Comparison of ENCODE assay signal across 17 cellular contexts in the genomic region with DNA sequence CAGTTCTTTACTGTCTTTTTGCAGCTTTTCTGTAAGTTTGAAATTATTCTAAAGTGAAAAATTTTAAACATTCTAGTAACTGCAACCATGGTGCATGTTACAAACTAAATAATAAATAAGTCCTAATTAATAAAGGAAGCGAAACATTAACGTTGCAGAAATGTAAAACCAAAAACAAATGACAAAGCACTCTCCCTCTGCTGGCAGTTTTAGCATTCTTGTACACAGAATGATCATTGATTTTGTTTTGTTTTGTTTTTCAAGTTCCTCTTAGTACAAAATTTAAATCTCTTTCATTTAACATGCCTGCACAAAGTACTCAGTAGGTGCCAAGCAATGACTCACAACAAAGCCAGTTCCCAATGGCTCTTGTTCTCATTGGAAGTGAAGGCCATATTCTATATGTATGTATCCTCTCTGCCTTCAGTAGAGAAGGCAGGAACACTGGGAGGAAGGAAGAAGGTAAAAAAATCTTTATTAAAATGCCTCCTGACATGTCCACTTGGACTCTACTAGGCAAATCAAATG. TPM values are rescaled to one million over a fixed set of nuclear protein-coding genes. Genes with fewer than 3 reads are reported as not detected.
DNase-seq lines count a peak whose midpoint lies in the region; ATAC-seq, FAIRE-seq and TF ChIP-seq lines count a peak whose summit lies in the region.
"Had no signal": no experiment of that assay in that cellular context is flagged by ENCODE, and none has a peak within 500 bp of the region (broad histone marks: within the 10 kb centered on the region; RNA-seq: fewer than 3 reads in every experiment).

No MANE protein-coding gene starts in this region.

- peak; percentile 20 for FAIRE-seq in pancreas (lab: Jason Lieb, UNC)
- FAIRE-seq: small intestine had no signal

- no peak for ATAC-seq in central memory CD8-positive, alpha-beta T cell (replicated peaks; ENCODE audit: extremely low read depth, poor library complexity, severe bottlenecking)
- ATAC-seq in pancreas = no peak
- ATAC-seq in HG03108 (IDR thresholded peaks at IDR 0.05; ENCODE audit: unreplicated experiment) = no peak
- no peak for ATAC-seq in HG03460 (IDR thresholded peaks at IDR 0.05; ENCODE audit: unreplicated experiment)

- H3K4me3 ChIP-seq in MG63 (no peak overlapping the region), pancreas (no peak overlapping the region)
- H3K4me3 ChIP-seq: colonic mucosa, ovary, thyroid gland had no signal

- H3K9me3 ChIP-seq in MG63 = no peaks in the 10 kb centered on the region
- no peaks in the 10 kb centered on the region for H3K9me3 ChIP-seq in pancreas
- H3K9me3 ChIP-seq: colonic mucosa, ovary, thyroid gland had no signal

- no peak overlapping the region for H3K27ac ChIP-seq in pancreas
- H3K27ac ChIP-seq: colonic mucosa, ovary, thyroid gland had no signal

- no peaks in the 10 kb centered on the region for H3K36me3 ChIP-seq in MG63
- H3K36me3 ChIP-seq in pancreas = no peaks in the 10 kb centered on the region
- H3K36me3 ChIP-seq: colonic mucosa, ovary, thyroid gland had no signal

- peaks cover 46% of the 10 kb centered on the region for H3K4me1 Mint-ChIP-seq in activated CD4-positive, alpha-beta T cell treated with anti-CD3 and anti-CD28 coated beads, Interleukin-2, amount 10 ng/mL, durations not matched to agents 24 days and 14 days
- peaks cover 44% of the 10 kb centered on the region for H3K4me1 Mint-ChIP-seq in central memory CD8-positive, alpha-beta T cell

- no peak for TF ChIP-seq CTCF in pancreas (IDR thresholded peaks at IDR 0.05)

- 45 to 60% methylated on average over 2 of the region's 2 CpGs for WGBS in pancreas, 2 donors

- DNase-seq in activated CD4-positive, alpha-beta T cell treated with anti-CD3 and anti-CD28 coated beads, Interleukin-2, amount 10 ng/mL, durations not matched to agents 24 days and 14 days = no peak
- DNase-seq in activated CD4-positive, alpha-beta T cell treated with anti-CD3 and anti-CD28 coated beads, Interleukin-2, amount 50 U/mL, for 1 hour = no peak
- DNase-seq in MG63 (peak; percentile 47), pancreas (no peak), NCI-H1105 (lab: John Stamatoyannopoulos, UW) (no peak)
- DNase-seq in central memory CD8-positive, alpha-beta T cell (ENCODE audit: low spot score in 2 of 2) = no peak
- DNase-seq: ACHN; activated CD4-positive, alpha-beta T cell treated with anti-CD3 and anti-CD28 coated beads for 1 hour; colonic mucosa; DMS153; mesendoderm; ovary; small intestine; thyroid gland had no signal

- intact Hi-C loops in activated CD4-positive, alpha-beta T cell treated with anti-CD3 and anti-CD28 coated beads, Interleukin-2, amount 10 ng/mL, durations not matched to agents 24 days and 14 days (cut with micrococcal nuclease) = no loop called here
- intact Hi-C loops in pancreas (cut with DNase I) = no loop called here

- peak overlapping the region; percentile 84 for H3K27ac Mint-ChIP-seq in activated CD4-positive, alpha-beta T cell treated with anti-CD3 and anti-CD28 coated beads, Interleukin-2, amount 10 ng/mL, durations not matched to agents 24 days and 14 days
- H3K27ac Mint-ChIP-seq in central memory CD8-positive, alpha-beta T cell (ENCODE audit: low read depth) = peak overlapping the region; percentile 74

- H3K9me3 Mint-ChIP-seq in activated CD4-positive, alpha-beta T cell treated with anti-CD3 and anti-CD28 coated beads, Interleukin-2, amount 10 ng/mL, durations not matched to agents 24 days and 14 days = no peaks in the 10 kb centered on the region
- no peaks in the 10 kb centered on the region for H3K9me3 Mint-ChIP-seq in central memory CD8-positive, alpha-beta T cell

- H3K36me3 Mint-ChIP-seq in activated CD4-positive, alpha-beta T cell treated with anti-CD3 and anti-CD28 coated beads, Interleukin-2, amount 10 ng/mL, durations not matched to agents 24 days and 14 days (ENCODE audit: low read depth) = peaks cover 4% of the 10 kb centered on the region
- peaks cover 5% of the 10 kb centered on the region for H3K36me3 Mint-ChIP-seq in central memory CD8-positive, alpha-beta T cell (ENCODE audit: insufficient read depth)

- H3K4me3 Mint-ChIP-seq in activated CD4-positive, alpha-beta T cell treated with anti-CD3 and anti-CD28 coated beads, Interleukin-2, amount 10 ng/mL, durations not matched to agents 24 days and 14 days = no peak overlapping the region
- H3K4me3 Mint-ChIP-seq in central memory CD8-positive, alpha-beta T cell = no peak overlapping the region

- H3K27me3 ChIP-seq in MG63 (no peaks in the 10 kb centered on the region), pancreas (no peaks in the 10 kb centered on the region)
- H3K27me3 ChIP-seq: colonic mucosa, ovary, thyroid gland had no signal

- H3K4me1 ChIP-seq in pancreas = peaks cover 0 to 4% (median 0%) of the 10 kb centered on the region in 3 donors
- H3K4me1 ChIP-seq: colonic mucosa had no signal

- no peaks in the 10 kb centered on the region for H3K27me3 Mint-ChIP-seq in activated CD4-positive, alpha-beta T cell treated with anti-CD3 and anti-CD28 coated beads, Interleukin-2, amount 10 ng/mL, durations not matched to agents 24 days and 14 days
- H3K27me3 Mint-ChIP-seq in central memory CD8-positive, alpha-beta T cell = no peaks in the 10 kb centered on the region

RNA-seq across cellular contexts. Expression of gene TMSB4X, which starts 13.7 kb away (rescaled TPM):
- 5,263 and 5,311 TPM in 2 replicates for total RNA-seq in activated CD4-positive, alpha-beta T cell treated with anti-CD3 and anti-CD28 coated beads, Interleukin-2, amount 10 ng/mL, durations not matched to agents 24 days and 14 days
- 1,177 and 1,592 TPM in 2 replicates for total RNA-seq in MG63 (2014; rRNA removed; shearing (Covaris generic); ENCODE audit: low replicate concordance)
- 1,000 to 10,000 TPM in 2 of 6 donors, 100 to 1,000 TPM in 4; 460 to 1,697 (median 685) TPM for total RNA-seq in pancreas
- 1,000 to 10,000 TPM; 2,074 to 2,276 TPM for polyA plus RNA-seq in pancreas

RNA-seq across cellular contexts. Expression of gene TLR8, which starts 54.8 kb away (rescaled TPM):
- not detected in 2 replicates for total RNA-seq in activated CD4-positive, alpha-beta T cell treated with anti-CD3 and anti-CD28 coated beads, Interleukin-2, amount 10 ng/mL, durations not matched to agents 24 days and 14 days
- total RNA-seq in MG63 (2014; rRNA removed; shearing (Covaris generic); ENCODE audit: low replicate concordance) = not detected in 2 replicates
- 1 to 10 TPM in 2 of 6 donors, under 1 TPM in 4; 0.05 to 2.0 (median 0.47) TPM for total RNA-seq in pancreas
- under 1 TPM; 0.04 to 0.05 TPM for polyA plus RNA-seq in pancreas
- total RNA-seq: M059J had no signal
